In the genomic region with DNA sequence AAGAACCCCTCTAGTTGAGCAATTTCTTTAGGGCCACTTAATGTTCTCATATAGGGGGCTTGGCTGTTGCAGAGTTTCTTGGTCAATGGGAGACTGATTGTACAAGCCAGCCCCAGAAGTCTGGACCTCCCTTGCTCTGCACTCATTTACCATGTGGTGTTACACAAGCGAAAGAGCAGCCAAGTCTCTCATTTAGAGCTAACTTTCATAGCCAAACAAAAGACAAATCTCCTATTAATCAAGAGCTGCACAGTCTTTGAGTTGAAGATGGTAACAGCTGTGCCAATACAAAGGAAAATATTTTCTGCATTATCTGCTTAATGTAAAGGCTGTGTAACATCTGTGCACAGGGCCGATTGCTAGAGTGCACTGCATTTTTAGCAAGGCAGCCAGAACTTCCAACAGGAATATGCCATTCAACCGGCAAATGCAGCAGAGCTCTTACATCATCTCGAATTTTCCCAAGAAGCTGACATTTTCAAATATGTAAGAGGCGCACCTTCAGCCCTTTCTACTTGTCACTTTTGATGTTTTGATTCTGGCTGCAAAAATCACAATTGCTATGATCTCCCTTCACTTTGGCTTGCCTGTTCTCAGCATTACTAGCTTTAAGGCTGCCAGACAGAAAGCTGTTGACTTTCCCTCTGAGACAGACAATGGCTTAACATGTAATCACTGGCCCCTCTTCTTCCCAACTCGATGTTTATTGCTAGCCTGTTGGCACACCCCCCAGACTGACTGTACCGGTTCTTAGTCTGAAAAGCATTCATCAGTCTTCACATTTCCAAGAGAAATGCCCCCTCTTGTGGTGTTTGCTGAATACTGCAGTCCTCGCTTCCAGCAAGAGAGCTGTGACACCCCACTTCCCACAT, we compare ENCODE assay signal across 8 cellular contexts.
A peak's percentile ranks its signal among the peaks of the same experiment; 100 is the strongest.
DNase-seq lines count a peak whose midpoint lies in the region; ATAC-seq and TF ChIP-seq lines count a peak whose summit lies in the region.

No MANE protein-coding gene starts in this region.

- no peak overlapping the region for H2AK5ac ChIP-seq in H9 (ENCODE audit: insufficient read length, low read length)

- no peak overlapping the region for H3T11ph ChIP-seq in H9 (ENCODE audit: low read length)

- no peak overlapping the region for H2BK12ac ChIP-seq in H9 (ENCODE audit: insufficient read length, low read depth, low read length)

- no peaks in the 10 kb centered on the region for H3K79me1 ChIP-seq in H9 (ENCODE audit: insufficient read depth, low read depth, low read length, poor library complexity, severe bottlenecking)

- intact Hi-C loops in ovary (cut with DNase I): no loop called here

- H2BK5ac ChIP-seq in H9 (ENCODE audit: insufficient read length, low read length): no peak overlapping the region

- H3K4me1 Mint-ChIP-seq in H9: peaks cover 4 to 14% of the 10 kb centered on the region in 2 experiments

- TF ChIP-seq EP300 in gastroesophageal sphincter (IDR thresholded peaks at IDR 0.05) (no peak), ovary (IDR thresholded peaks at IDR 0.05) (no peak), tibial nerve (IDR thresholded peaks at IDR 0.05) (no peak)

- no peak overlapping the region for H4K8ac ChIP-seq in H9 (replicated peaks; ENCODE audit: insufficient read length, low read depth, low read length)

- no peak overlapping the region for H4K91ac ChIP-seq in H9 (ENCODE audit: insufficient read length, low read depth, low read length)

- TF ChIP-seq CTCF in GM06990 (IDR thresholded peaks at IDR 0.05; ENCODE audit: insufficient read depth, low read length, poor library complexity, severe bottlenecking) (peak; percentile 89), H9 (conservative IDR thresholded peaks at IDR 0.05) (peak; percentile 92), Loucy (conservative IDR thresholded peaks at IDR 0.05; ENCODE audit: low read length) (peak; percentile 97), RWPE2 (IDR thresholded peaks at IDR 0.05; ENCODE audit: poor library complexity, severe bottlenecking) (peak; percentile 94), gastroesophageal sphincter (IDR thresholded peaks at IDR 0.05) (peak; percentile 85 to 89 (median 86)), ovary (IDR thresholded peaks at IDR 0.05) (peak; percentile 43 to 81 (median 81)), tibial nerve (IDR thresholded peaks at IDR 0.05) (peak; percentile 79 to 93 (median 90))

- no peaks in the 10 kb centered on the region for H3K9me3 Mint-ChIP-seq in H9

- no CpG with 5 or more reads among the region's 8 CpGs for WGBS in H9 (ENCODE audit: extremely low coverage, insufficient read length, low lambda C conversion rate)
- 5 to 25% methylated on average over 7 of the region's 8 CpGs for WGBS in gastroesophageal sphincter (ENCODE audit: low coverage in 1 of 2), 2 donors
- 12 to 16% (median 14%) methylated on average over 8 of the region's 8 CpGs for WGBS in ovary, 3 donors
- 22 to 27% methylated on average over 8 of the region's 8 CpGs for WGBS in tibial nerve, 2 donors

- H3K9ac ChIP-seq in H9 (ENCODE audit: extremely low read depth, insufficient read length, low read length): no peak overlapping the region
- H3K9ac ChIP-seq in Loucy (ENCODE audit: low read depth, low read length, poor library complexity, severe bottlenecking): peak overlapping the region; percentile 6

- H3K4me2 ChIP-seq in H9 (ENCODE audit: insufficient read depth, insufficient read length, low read length) (no peak overlapping the region), Loucy (ENCODE audit: low read depth, low read length, poor library complexity, severe bottlenecking) (peak overlapping the region; percentile 18)

- no peak overlapping the region for H3K4me3 Mint-ChIP-seq in H9

- no peak overlapping the region for H3K27ac ChIP-seq in H9 (ENCODE audit: insufficient read length, low read depth, low read length)
- no peak overlapping the region for H3K27ac ChIP-seq in RWPE2 (ENCODE audit: poor library complexity, severe bottlenecking)
- peak overlapping the region in 3 of 4 donors; percentile 34 to 46 (median 45) for H3K27ac ChIP-seq in gastroesophageal sphincter
- H3K27ac ChIP-seq in ovary: peak overlapping the region in 1 of 2 donors; percentile 3
- H3K27ac ChIP-seq in tibial nerve: peak overlapping the region in 2 of 4 donors; percentile 41 to 45

- H3K36me3 ChIP-seq in GM06990 (ENCODE audit: control insufficient read depth, insufficient read depth, low read length): no peaks in the 10 kb centered on the region
- H3K36me3 ChIP-seq in Loucy (ENCODE audit: insufficient read depth, low read length): no peaks in the 10 kb centered on the region
- no peaks in the 10 kb centered on the region for H3K36me3 ChIP-seq in RWPE2 (ENCODE audit: low read depth)
- H3K36me3 ChIP-seq in gastroesophageal sphincter: no peaks in the 10 kb centered on the region
- H3K36me3 ChIP-seq in ovary: no peaks in the 10 kb centered on the region
- no peaks in the 10 kb centered on the region for H3K36me3 ChIP-seq in tibial nerve

- H3K27me3 Mint-ChIP-seq in H9 (ENCODE audit: low read depth): no peaks in the 10 kb centered on the region; the same call in 1 of the 2 replicates

- 0 out of 7 replicates have a peak overlapping the region, but pooled peaks of 1 of the 3 experiments have one; percentile 46 for H3K27ac Mint-ChIP-seq in H9

- no peaks in the 10 kb centered on the region for H3K23me2 ChIP-seq in H9 (ENCODE audit: insufficient read length, low read depth, low read length, poor library complexity, severe bottlenecking)

- H3K14ac ChIP-seq in H9 (ENCODE audit: insufficient read depth, low read length): no peak overlapping the region

- no peaks in the 10 kb centered on the region for H3K36me3 Mint-ChIP-seq in H9 (ENCODE audit: insufficient read depth in 1 of 3, low read depth in 3 of 3)

- no peak overlapping the region for H3K23ac ChIP-seq in H9 (ENCODE audit: insufficient read length, low read depth, low read length)

- H3K4me1 ChIP-seq in H9 (ENCODE audit: insufficient read depth, low read length) (peaks cover 2% of the 10 kb centered on the region), Loucy (ENCODE audit: insufficient read depth, low read length, poor library complexity, severe bottlenecking) (peaks cover 8% of the 10 kb centered on the region), RWPE2 (ENCODE audit: insufficient read depth, poor library complexity, severe bottlenecking) (no peaks in the 10 kb centered on the region), gastroesophageal sphincter (peaks cover 0 to 20% (median 10%) of the 10 kb centered on the region in 3 donors), ovary (ENCODE audit: insufficient read depth) (peaks cover 4% of the 10 kb centered on the region), tibial nerve (peaks cover 0 to 11% (median 0%) of the 10 kb centered on the region in 4 donors)

- H3K9me3 ChIP-seq in H9 (ENCODE audit: control insufficient read depth, low read depth, low read length): no peaks in the 10 kb centered on the region
- H3K9me3 ChIP-seq in Loucy (ENCODE audit: insufficient read depth, low read depth, low read length): no peaks in the 10 kb centered on the region
- H3K9me3 ChIP-seq in RWPE2 (ENCODE audit: severe bottlenecking): no peaks in the 10 kb centered on the region
- no peaks in the 10 kb centered on the region for H3K9me3 ChIP-seq in gastroesophageal sphincter
- H3K9me3 ChIP-seq in ovary: no peaks in the 10 kb centered on the region
- no peaks in the 10 kb centered on the region for H3K9me3 ChIP-seq in tibial nerve

- H4K5ac ChIP-seq in H9 (ENCODE audit: insufficient read length, low read depth, low read length): no peak overlapping the region

- H3K79me2 ChIP-seq in H9 (ENCODE audit: insufficient read depth, low read length) (no peaks in the 10 kb centered on the region), Loucy (ENCODE audit: insufficient read depth, low read length) (no peaks in the 10 kb centered on the region)

- H3K4me3 ChIP-seq in GM06990 (replicated peaks; ENCODE audit: low read depth, low read length) (no peak overlapping the region), Loucy (ENCODE audit: low read length, poor library complexity, severe bottlenecking) (no peak overlapping the region), RWPE2 (ENCODE audit: severe bottlenecking) (no peak overlapping the region), gastroesophageal sphincter (no peak overlapping the region), ovary (no peak overlapping the region), tibial nerve (peak overlapping the region in 1 of 4 donors; percentile 1)

- H2BK120ac ChIP-seq in H9 (ENCODE audit: low read depth, low read length, poor library complexity, severe bottlenecking): no peak overlapping the region

- H2AFZ ChIP-seq in H9 (ENCODE audit: low read length): no peak overlapping the region
- peak overlapping the region; percentile 81 for H2AFZ ChIP-seq in Loucy (ENCODE audit: low read length)

- H2BK15ac ChIP-seq in H9 (ENCODE audit: low read depth, low read length): no peak overlapping the region

- TF ChIP-seq POLR2A in gastroesophageal sphincter (IDR thresholded peaks at IDR 0.05) (no peak), ovary (IDR thresholded peaks at IDR 0.05) (no peak), tibial nerve (IDR thresholded peaks at IDR 0.05) (no peak)

- H3K18ac ChIP-seq in H9 (ENCODE audit: insufficient read length, low read depth, low read length): no peak overlapping the region

- H3K27me3 ChIP-seq in GM06990 (replicated peaks; ENCODE audit: control insufficient read depth, insufficient read depth, low read length): no peaks in the 10 kb centered on the region
- no peaks in the 10 kb centered on the region for H3K27me3 ChIP-seq in H9 (ENCODE audit: insufficient read depth, low read length)
- H3K27me3 ChIP-seq in Loucy (ENCODE audit: insufficient read depth, low read length, poor library complexity, severe bottlenecking): no peaks in the 10 kb centered on the region
- H3K27me3 ChIP-seq in RWPE2 (ENCODE audit: insufficient read depth, poor library complexity, severe bottlenecking): no peaks in the 10 kb centered on the region
- no peaks in the 10 kb centered on the region for H3K27me3 ChIP-seq in gastroesophageal sphincter
- H3K27me3 ChIP-seq in ovary: no peaks in the 10 kb centered on the region
- no peaks in the 10 kb centered on the region for H3K27me3 ChIP-seq in tibial nerve

- H4K20me1 ChIP-seq in H9 (ENCODE audit: control insufficient read depth, insufficient read depth, insufficient read length) (no peaks in the 10 kb centered on the region), Loucy (ENCODE audit: insufficient read depth, low read length, poor library complexity, severe bottlenecking) (no peaks in the 10 kb centered on the region)

- no peak for DNase-seq in GM06990 (ENCODE audit: extremely low read depth, insufficient read length)
- peak; percentile 78 for DNase-seq in H9
- DNase-seq in RWPE2 (ENCODE audit: low spot score): peak; percentile 57
- peak; percentile 46 for DNase-seq in activated gamma-delta T cell treated with anti-CD3 and anti-CD28 coated beads, Interleukin-2, amount 50 U/mL, for 16 hours (ENCODE audit: low read depth)
- DNase-seq in ovary: peak; percentile 70 to 89 (median 75)
- peak; percentile 61 to 94 for DNase-seq in tibial nerve (ENCODE audit: low spot score in 2 of 2)

- no peak overlapping the region for H3K4ac ChIP-seq in H9 (ENCODE audit: low read depth, low read length)

- H2BK20ac ChIP-seq in H9 (ENCODE audit: low read depth, low read length, poor library complexity, severe bottlenecking): no peak overlapping the region

- H3K56ac ChIP-seq in H9 (ENCODE audit: insufficient read length, low read depth, low read length): no peak overlapping the region

- H3F3A ChIP-seq in Loucy (ENCODE audit: low read depth): no peaks in the 10 kb centered on the region; the same call in 1 of the 2 replicates

- H3K9me2 ChIP-seq in Loucy (replicated peaks; ENCODE audit: low read depth, low read length): no peaks in the 10 kb centered on the region

- peak; percentile 82 for ATAC-seq in RWPE2 (ENCODE audit: low read depth)
- ATAC-seq in gastroesophageal sphincter: peak; percentile 87

Comparison
In these comparisons a context has a peak if more than half of its experiments do, and no peak if none do; other contexts are left out.
1. H3K27ac ChIP-seq: peak in gastroesophageal sphincter (3 of 4); none in H9 (single experiment) and RWPE2 (single experiment).
2. Peak in every context shown above with its lines, with median percentiles within 50 percentile points of each other: CTCF ChIP-seq.